Comparison of ENCODE assay signal across 14 cellular contexts in genomic region chr20:16158976-16159286, GRCh38.
DNase-seq lines count a peak whose midpoint lies in the region; ATAC-seq and TF ChIP-seq lines count a peak whose summit lies in the region.
"Had no signal": no experiment of that assay in that cellular context is flagged by ENCODE, and none has a peak within 500 bp of the region (broad histone marks: within the 10 kb centered on the region; RNA-seq: fewer than 3 reads in every experiment).

No MANE protein-coding gene starts in this region.

- H4K20me1 ChIP-seq in OCI-LY7 (ENCODE audit: insufficient read depth, low read length) (no peaks in the 10 kb centered on the region), MM.1S (ENCODE audit: insufficient read depth, low read length) (no peaks in the 10 kb centered on the region)

- TF ChIP-seq CTCF in OCI-LY7 (conservative IDR thresholded peaks at IDR 0.05; ENCODE audit: low read length), result peak; percentile 15; the same call in 1 of the 2 replicates
- no peak for TF ChIP-seq CTCF in MM.1S (IDR thresholded peaks at IDR 0.05; ENCODE audit: low read length)

- H3K27me3 Mint-ChIP-seq in activated CD4-positive, alpha-beta T cell treated with anti-CD3 and anti-CD28 coated beads, Interleukin-2, amount 10 ng/mL, durations not matched to agents 24 days and 14 days, result no peaks in the 10 kb centered on the region
- peaks cover 0 to 4% (median 0%) of the 10 kb centered on the region in 5 donors for H3K27me3 Mint-ChIP-seq in naive thymus-derived CD8-positive, alpha-beta T cell

- no peaks in the 10 kb centered on the region for H3K79me2 ChIP-seq in OCI-LY7 (ENCODE audit: insufficient read depth, low read depth, low read length)
- H3K79me2 ChIP-seq in MM.1S (ENCODE audit: low read length), result no peaks in the 10 kb centered on the region

- peak overlapping the region; percentile 74 for H3K27ac ChIP-seq in OCI-LY7 (ENCODE audit: low read depth, low read length, poor library complexity, severe bottlenecking)
- H3K27ac ChIP-seq in MM.1S (ENCODE audit: low read length), result no peak overlapping the region
- H3K27ac ChIP-seq: gastrocnemius medialis, HL-60, sigmoid colon had no signal

- H3K4me1 ChIP-seq in OCI-LY7 (ENCODE audit: insufficient read depth, low read length, poor library complexity, severe bottlenecking) (peaks cover 22% of the 10 kb centered on the region), MM.1S (ENCODE audit: low read length) (no peaks in the 10 kb centered on the region)
- H3K4me1 ChIP-seq: gastrocnemius medialis, sigmoid colon had no signal

- H3K36me3 ChIP-seq in OCI-LY7 (ENCODE audit: insufficient read depth, low read length) (no peaks in the 10 kb centered on the region), MM.1S (replicated peaks; ENCODE audit: insufficient read depth, low read length) (no peaks in the 10 kb centered on the region)
- H3K36me3 ChIP-seq: gastrocnemius medialis, sigmoid colon had no signal

- no peaks in the 10 kb centered on the region for H3K27me3 ChIP-seq in MM.1S (replicated peaks; ENCODE audit: insufficient read depth, low read length)
- H3K27me3 ChIP-seq: gastrocnemius medialis, sigmoid colon had no signal

- peak overlapping the region; percentile 71 for H2AFZ ChIP-seq in OCI-LY7 (ENCODE audit: low read length)
- no peak overlapping the region for H2AFZ ChIP-seq in MM.1S (ENCODE audit: low read length)

- BruUV-seq in OCI-LY7 (replicated peaks; lab: Mats Ljungman, UMichigan), result no TSS peak

- ATAC-seq in GM18508 (IDR thresholded peaks at IDR 0.05; ENCODE audit: insufficient read depth, unreplicated experiment), result peak; percentile 33
- peak; percentile 55 for ATAC-seq in GM21381 (IDR thresholded peaks at IDR 0.05; ENCODE audit: unreplicated experiment)
- ATAC-seq in HG03039 (IDR thresholded peaks at IDR 0.05; ENCODE audit: unreplicated experiment), result peak; percentile 41
- no peak for ATAC-seq in left ventricle myocardium superior
- no peak for ATAC-seq in naive thymus-derived CD8-positive, alpha-beta T cell
- ATAC-seq: gastrocnemius medialis had no signal

- H3K4me3 ChIP-seq in OCI-LY7 (ENCODE audit: low read depth, low read length, poor library complexity, severe bottlenecking), result no peak overlapping the region
- H3K4me3 ChIP-seq in MM.1S (ENCODE audit: low read length), result no peak overlapping the region
- H3K4me3 ChIP-seq: gastrocnemius medialis, sigmoid colon had no signal

- H3K4me2 ChIP-seq in OCI-LY7 (ENCODE audit: low read length) (peak overlapping the region; percentile 61), MM.1S (ENCODE audit: low read depth, low read length) (no peak overlapping the region)

- DNase-seq in OCI-LY7 (ENCODE audit: low spot score) (peak; percentile 39), left ventricle myocardium superior (no peak), MM.1S (no peak)
- DNase-seq in activated CD4-positive, alpha-beta T cell treated with anti-CD3 and anti-CD28 coated beads, Interleukin-2, amount 10 ng/mL, durations not matched to agents 24 days and 14 days, result no peak
- no peak for DNase-seq in naive thymus-derived CD8-positive, alpha-beta T cell
- DNase-seq: gastrocnemius medialis; NCI-H146; sigmoid colon; stimulated activated CD8-positive, alpha-beta memory T cell treated with anti-CD3 and anti-CD28 coated beads, Interleukin-4, amount 100 ng/mL, for 48 hours had no signal

- no peaks in the 10 kb centered on the region for H3K9me2 ChIP-seq in OCI-LY7 (ENCODE audit: insufficient read depth, low read length)
- H3K9me2 ChIP-seq in MM.1S (replicated peaks; ENCODE audit: insufficient read depth, low read length), result no peaks in the 10 kb centered on the region

- H3K9me3 ChIP-seq in OCI-LY7 (ENCODE audit: low read length), result no peaks in the 10 kb centered on the region; the same call in 1 of the 2 replicates
- no peaks in the 10 kb centered on the region for H3K9me3 ChIP-seq in MM.1S (replicated peaks; ENCODE audit: insufficient read depth, low read length)
- H3K9me3 ChIP-seq: gastrocnemius medialis, sigmoid colon had no signal

- H3K4me1 Mint-ChIP-seq in activated CD4-positive, alpha-beta T cell treated with anti-CD3 and anti-CD28 coated beads, Interleukin-2, amount 10 ng/mL, durations not matched to agents 24 days and 14 days, result no peaks in the 10 kb centered on the region
- H3K4me1 Mint-ChIP-seq in naive thymus-derived CD8-positive, alpha-beta T cell, result peaks cover 0 to 21% (median 0%) of the 10 kb centered on the region in 4 donors

- H3K9ac ChIP-seq in MM.1S (ENCODE audit: low read length), result no peak overlapping the region

- POLR2A ChIA-PET in OCI-LY7 (lab: Charles Lee), result interaction anchor here (0.7 to 2.6 kb wide), 7 partner anchors 13 to 115 kb away, joined by 3 to 10 read pairs (median 5); no protein-coding TSS in a partner anchor
- POLR2A ChIA-PET in naive thymus-derived CD8-positive, alpha-beta T cell (lab: Charles Lee), result no interaction called here

- H3F3A ChIP-seq in MM.1S (ENCODE audit: insufficient read depth, low read length), result no peaks in the 10 kb centered on the region

- H3K27ac Mint-ChIP-seq in activated CD4-positive, alpha-beta T cell treated with anti-CD3 and anti-CD28 coated beads, Interleukin-2, amount 10 ng/mL, durations not matched to agents 24 days and 14 days, result no peak overlapping the region
- peak overlapping the region in 1 of 10 donors; percentile 49 for H3K27ac Mint-ChIP-seq in naive thymus-derived CD8-positive, alpha-beta T cell
- H3K27ac Mint-ChIP-seq: activated T-helper 2 cell treated with anti-CD3 and anti-CD28 coated beads, Interferon-gamma antibody, Interleukin-2, Interleukin-4, amounts not matched to agents 10 μg/mL and 5 μg/mL and 100 μg/mL, durations not matched to agents 14 hours and 24 hours and 36 hours had no signal

- intact Hi-C loops in OCI-LY7 (cut with micrococcal nuclease; ENCODE audit: unreplicated experiment) (loop anchor here (2.0 kb wide), 2 partner anchors 116 to 222 kb away; no protein-coding TSS in a partner anchor), left ventricle myocardium superior (cut with micrococcal nuclease) (no loop called here)
- intact Hi-C loops in activated CD4-positive, alpha-beta T cell treated with anti-CD3 and anti-CD28 coated beads, Interleukin-2, amount 10 ng/mL, durations not matched to agents 24 days and 14 days (cut with micrococcal nuclease), result no loop called here

- no peak overlapping the region for H3K4me3 Mint-ChIP-seq in activated CD4-positive, alpha-beta T cell treated with anti-CD3 and anti-CD28 coated beads, Interleukin-2, amount 10 ng/mL, durations not matched to agents 24 days and 14 days
- H3K4me3 Mint-ChIP-seq in naive thymus-derived CD8-positive, alpha-beta T cell, result peak overlapping the region in 1 of 10 donors; percentile 61

- CTCF ChIA-PET in OCI-LY7 (lab: Charles Lee; ENCODE audit: unreplicated experiment), result interaction anchor here (0.5 to 1.0 kb wide), 2 partner anchors 14 to 54 kb away, joined by 3 to 4 read pairs; no protein-coding TSS in a partner anchor

- H3K9me3 Mint-ChIP-seq in activated CD4-positive, alpha-beta T cell treated with anti-CD3 and anti-CD28 coated beads, Interleukin-2, amount 10 ng/mL, durations not matched to agents 24 days and 14 days, result no peaks in the 10 kb centered on the region
- H3K9me3 Mint-ChIP-seq in naive thymus-derived CD8-positive, alpha-beta T cell, result peaks cover 0 to 12% (median 5%) of the 10 kb centered on the region in 9 donors

- H3K36me3 Mint-ChIP-seq in activated CD4-positive, alpha-beta T cell treated with anti-CD3 and anti-CD28 coated beads, Interleukin-2, amount 10 ng/mL, durations not matched to agents 24 days and 14 days (ENCODE audit: low read depth), result no peaks in the 10 kb centered on the region
- no peaks in the 10 kb centered on the region for H3K36me3 Mint-ChIP-seq in naive thymus-derived CD8-positive, alpha-beta T cell

Comparison
In these comparisons a context has a peak if more than half of its experiments do, and no peak if none do; other contexts are left out.
1. ATAC-seq: peak in GM18508 (single experiment), GM21381 (single experiment) and HG03039 (single experiment); none in left ventricle myocardium superior (single experiment) and naive thymus-derived CD8-positive, alpha-beta T cell (0 of 2).